In genomic region chr2:214471990-214472389, GRCh38 we compare ENCODE assay signal across 29 cellular contexts.
"Had no signal": no experiment of that assay in that cellular context is flagged by ENCODE, and none has a peak within 500 bp of the region (broad histone marks: within the 10 kb centered on the region; RNA-seq: fewer than 3 reads in every experiment).

No MANE protein-coding gene starts in this region.

- H3K27me3 ChIP-seq: dorsolateral prefrontal cortex, gastrocnemius medialis, neutrophil, right lobe of liver, suprapubic skin, transverse colon, upper lobe of right lung, vagina had no signal

- H3K9me3 ChIP-seq: gastrocnemius medialis, mucosa of descending colon, neutrophil, right lobe of liver, suprapubic skin, transverse colon, upper lobe of right lung, vagina had no signal

- DNase-seq: dorsolateral prefrontal cortex; effector CD4-positive, alpha-beta T cell; foreskin fibroblast; gastrocnemius medialis; head of caudate nucleus; left ventricle myocardium superior; mucosa of descending colon; naive B cell; right lobe of liver; small intestine; stimulated activated CD4-positive, alpha-beta T cell treated with anti-CD3 and anti-CD28 coated beads, Interleukin-12 subunit alpha, Interleukin-12 subunit beta, amount 100 ng/mL, for 4 hours; stimulated activated CD4-positive, alpha-beta T cell treated with anti-CD3 and anti-CD28 coated beads, Interleukin-1b, Interleukin-23, amount 100 ng/mL, for 48 hours; stimulated activated CD4-positive, alpha-beta T cell treated with anti-CD3 and anti-CD28 coated beads, Interleukin-4, amount 100 ng/mL, for 1 hour; stimulated activated CD8-positive, alpha-beta memory T cell treated with anti-CD3 and anti-CD28 coated beads, Interleukin-4, amount 100 ng/mL, for 48 hours; stimulated activated naive CD4-positive, alpha-beta T cell; stimulated activated naive CD8-positive, alpha-beta T cell treated with anti-CD3 and anti-CD28 coated beads, Interleukin-15, amount 100 ng/mL, for 72 hours; transverse colon; upper lobe of right lung had no signal

- H3K27ac Mint-ChIP-seq: memory B cell; mesothelial cell of epicardium; naive B cell; natural killer cell treated with Interleukin-12 subunit alpha and Interleukin-12 subunit beta and Interleukin-15 and Interleukin-18, amount 100 ng/mL, for 72 hours; progenitor cell of endocrine pancreas; stimulated activated naive CD8-positive, alpha-beta T cell treated with anti-CD3 and anti-CD28 coated beads, Interleukin-15, amount 100 ng/mL, for 72 hours had no signal

- H2AFZ ChIP-seq: parathyroid adenoma had no signal

- H3K36me3 Mint-ChIP-seq: memory B cell; mesothelial cell of epicardium; naive B cell; natural killer cell treated with Interleukin-12 subunit alpha and Interleukin-12 subunit beta and Interleukin-15 and Interleukin-18, amount 100 ng/mL, for 72 hours had no signal

- ATAC-seq: gastrocnemius medialis; left ventricle myocardium superior; mucosa of descending colon; natural killer cell treated with Interleukin-12 subunit alpha and Interleukin-12 subunit beta and Interleukin-15 and Interleukin-18, amount 100 ng/mL, for 72 hours; right lobe of liver; stimulated activated naive CD8-positive, alpha-beta T cell treated with anti-CD3 and anti-CD28 coated beads, Interleukin-15, amount 100 ng/mL, for 72 hours; upper lobe of right lung had no signal

- H3K79me2 ChIP-seq: parathyroid adenoma had no signal

- H3K36me3 ChIP-seq: gastrocnemius medialis, neutrophil, right lobe of liver, suprapubic skin, transverse colon, upper lobe of right lung, vagina had no signal

- H3K4me3 ChIP-seq: dorsolateral prefrontal cortex, gastrocnemius medialis, lung, mucosa of descending colon, right lobe of liver, suprapubic skin, transverse colon, upper lobe of right lung, vagina had no signal

- H3K9me3 Mint-ChIP-seq: memory B cell; mesothelial cell of epicardium; naive B cell; natural killer cell treated with Interleukin-12 subunit alpha and Interleukin-12 subunit beta and Interleukin-15 and Interleukin-18, amount 100 ng/mL, for 72 hours; neural crest cell; stimulated activated naive CD8-positive, alpha-beta T cell treated with anti-CD3 and anti-CD28 coated beads, Interleukin-15, amount 100 ng/mL, for 72 hours had no signal

- H3K4me3 Mint-ChIP-seq: memory B cell; mesothelial cell of epicardium; naive B cell; natural killer cell treated with Interleukin-12 subunit alpha and Interleukin-12 subunit beta and Interleukin-15 and Interleukin-18, amount 100 ng/mL, for 72 hours; neural crest cell; stimulated activated naive CD8-positive, alpha-beta T cell treated with anti-CD3 and anti-CD28 coated beads, Interleukin-15, amount 100 ng/mL, for 72 hours had no signal

- FAIRE-seq: keratinocyte, small intestine had no signal

- H3K4me1 Mint-ChIP-seq: memory B cell; mesothelial cell of epicardium; naive B cell; stimulated activated naive CD8-positive, alpha-beta T cell treated with anti-CD3 and anti-CD28 coated beads, Interleukin-15, amount 100 ng/mL, for 72 hours had no signal

- H3K4me1 ChIP-seq: gastrocnemius medialis, parathyroid adenoma, right lobe of liver, suprapubic skin, transverse colon, upper lobe of right lung, vagina had no signal

- H3K9ac ChIP-seq: parathyroid adenoma had no signal

- H3K27ac ChIP-seq: dorsolateral prefrontal cortex, gastrocnemius medialis, neutrophil, parathyroid adenoma, right lobe of liver, suprapubic skin, transverse colon, upper lobe of right lung, vagina had no signal

- H3K27me3 Mint-ChIP-seq: memory B cell; naive B cell; natural killer cell treated with Interleukin-12 subunit alpha and Interleukin-12 subunit beta and Interleukin-15 and Interleukin-18, amount 100 ng/mL, for 72 hours; progenitor cell of endocrine pancreas; stimulated activated naive CD8-positive, alpha-beta T cell treated with anti-CD3 and anti-CD28 coated beads, Interleukin-15, amount 100 ng/mL, for 72 hours had no signal
